In genomic region chr19:44807652-44808462, GRCh38 we compare ENCODE assay signal across 9 cellular contexts. TPM values are rescaled to one million over a fixed set of nuclear protein-coding genes. Genes with fewer than 3 reads are reported as not detected.
A peak's percentile ranks its signal among the peaks of the same experiment; 100 is the strongest.
DNase-seq lines count a peak whose midpoint lies in the region; ATAC-seq and TF ChIP-seq lines count a peak whose summit lies in the region.
"Had no signal": no experiment of that assay in that cellular context is flagged by ENCODE, and none has a peak within 500 bp of the region (broad histone marks: within the 10 kb centered on the region; RNA-seq: fewer than 3 reads in every experiment).

No MANE protein-coding gene starts in this region.

- H3K4me1 ChIP-seq in DOHH2 (ENCODE audit: control insufficient read depth, low read length) (no peaks in the 10 kb centered on the region), duodenal mucosa (ENCODE audit: control insufficient read depth in 1 of 2, insufficient read depth in 2 of 2, low read length in 2 of 2) (peaks cover 15 to 16% of the 10 kb centered on the region in 2 donors), mesendoderm (ENCODE audit: control insufficient read depth, low read depth, low read length) (peaks cover 3% of the 10 kb centered on the region)

- no peaks in the 10 kb centered on the region for H3K9me3 ChIP-seq in DOHH2 (ENCODE audit: control insufficient read depth, insufficient read depth, low read length)
- H3K9me3 ChIP-seq in duodenal mucosa (ENCODE audit: control insufficient read depth in 1 of 2, low read length in 2 of 2) = peaks cover 0 to 3% of the 10 kb centered on the region in 2 donors

- H3K36me3 ChIP-seq in DOHH2 (ENCODE audit: control insufficient read depth, low read length) (no peaks in the 10 kb centered on the region), duodenal mucosa (ENCODE audit: control insufficient read depth in 1 of 2, insufficient read depth in 2 of 2, low read length in 2 of 2) (peaks cover 5 to 8% of the 10 kb centered on the region in 2 donors), mesendoderm (ENCODE audit: control insufficient read depth, insufficient read depth, low read length) (no peaks in the 10 kb centered on the region)

- no peak overlapping the region for H3K9ac ChIP-seq in duodenal mucosa (ENCODE audit: low read depth in 1 of 2, low read length in 2 of 2)
- no peak overlapping the region for H3K9ac ChIP-seq in mesendoderm (ENCODE audit: low read length)

- H3K18ac ChIP-seq in mesendoderm (ENCODE audit: low read length) = no peak overlapping the region

- H3K23ac ChIP-seq in mesendoderm (ENCODE audit: low read length) = no peak overlapping the region

- H4K5ac ChIP-seq in mesendoderm (ENCODE audit: low read length) = no peak overlapping the region

- H3K4me3 ChIP-seq in DOHH2 (ENCODE audit: low read length) (no peak overlapping the region), duodenal mucosa (ENCODE audit: low read depth in 1 of 2, low read length in 2 of 2) (peak overlapping the region; percentile 52 to 53), mesendoderm (ENCODE audit: low read length) (no peak overlapping the region)

- H3F3A ChIP-seq in DOHH2 (ENCODE audit: control insufficient read depth, insufficient read depth) = no peaks in the 10 kb centered on the region

- no peak overlapping the region for H2BK5ac ChIP-seq in mesendoderm (ENCODE audit: low read length)

- WGBS in mesendoderm (ENCODE audit: extremely low coverage, insufficient coverage, low lambda C conversion rate) = no CpG with 5 or more reads among the region's 14 CpGs

- no peak overlapping the region for H4K8ac ChIP-seq in mesendoderm (ENCODE audit: low read depth, low read length)

- peak; percentile 92 for DNase-seq in NCI-H226
- peak; percentile 95 for DNase-seq in mesendoderm
- DNase-seq in activated CD4-positive, alpha-beta T cell treated with anti-CD3 and anti-CD28 coated beads for 48 hours = no peak

- no peaks in the 10 kb centered on the region for H3K9me2 ChIP-seq in DOHH2 (replicated peaks; ENCODE audit: control insufficient read depth, low read length)

- H3K27ac ChIP-seq in DOHH2 (ENCODE audit: low read depth, low read length) (no peak overlapping the region), duodenal mucosa (ENCODE audit: low read depth, low read length) (no peak overlapping the region), mesendoderm (ENCODE audit: low read depth, low read length) (no peak overlapping the region)

- no peak for ATAC-seq in HG03095 (IDR thresholded peaks at IDR 0.05; ENCODE audit: unreplicated experiment)
- ATAC-seq in HG03521 (IDR thresholded peaks at IDR 0.05; ENCODE audit: unreplicated experiment) = no peak
- ATAC-seq in GM21515 (IDR thresholded peaks at IDR 0.05; ENCODE audit: unreplicated experiment) = no peak

- H3K79me2 ChIP-seq in DOHH2 (ENCODE audit: control insufficient read depth, low read length) (no peaks in the 10 kb centered on the region), mesendoderm (ENCODE audit: control insufficient read depth, insufficient read depth, low read length) (no peaks in the 10 kb centered on the region)

- H3K4me2 ChIP-seq in DOHH2 (ENCODE audit: low read length) (no peak overlapping the region), mesendoderm (ENCODE audit: low read length) (no peak overlapping the region)

- no peak overlapping the region for H3K56ac ChIP-seq in mesendoderm (ENCODE audit: low read length)

- peak; percentile 42 for TF ChIP-seq CTCF in DOHH2 (IDR thresholded peaks at IDR 0.05; ENCODE audit: low read depth, low read length, poor library complexity, severe bottlenecking)

- H2AK5ac ChIP-seq in mesendoderm (ENCODE audit: low read length) = no peak overlapping the region

- no peak overlapping the region for H2BK15ac ChIP-seq in mesendoderm (replicated peaks; ENCODE audit: low read depth)

- H3K79me1 ChIP-seq in mesendoderm (ENCODE audit: low read length) = no peaks in the 10 kb centered on the region

- peaks cover 4% of the 10 kb centered on the region; the same call in 1 of the 2 replicates for H3K27me3 ChIP-seq in DOHH2 (ENCODE audit: control insufficient read depth, low read length)
- H3K27me3 ChIP-seq in duodenal mucosa (ENCODE audit: control insufficient read depth in 1 of 2, insufficient read depth in 2 of 2, low read length in 2 of 2) = no peaks in the 10 kb centered on the region
- H3K27me3 ChIP-seq in mesendoderm (ENCODE audit: insufficient read depth, low read length, poor library complexity) = no peaks in the 10 kb centered on the region

- H2BK120ac ChIP-seq in mesendoderm (ENCODE audit: low read depth, low read length) = no peak overlapping the region

- H3K4ac ChIP-seq in mesendoderm (ENCODE audit: low read depth, low read length) = no peak overlapping the region

- H4K20me1 ChIP-seq in DOHH2 (ENCODE audit: control insufficient read depth, insufficient read depth, low read depth, low read length) = no peaks in the 10 kb centered on the region

RNA-seq across cellular contexts. Expression of gene BCAM, which starts 1.0 kb away (rescaled TPM):
- polyA plus RNA-seq in mesendoderm (2013, experiment 1 of 2) = 36.8 TPM
- polyA plus RNA-seq in mesendoderm (2013, experiment 2 of 2) = 35.8 TPM
- polyA plus RNA-seq: IgD-negative memory B cell had no signal

RNA-seq across cellular contexts. Expression of gene CBLC, which starts 30.2 kb away (rescaled TPM):
- polyA plus RNA-seq in mesendoderm (2013, experiment 1 of 2) = 4.6 TPM
- polyA plus RNA-seq in mesendoderm (2013, experiment 2 of 2) = 5.2 TPM
- polyA plus RNA-seq: IgD-negative memory B cell had no signal

RNA-seq across cellular contexts. Expression of gene NECTIN2, which starts 38.2 kb away (rescaled TPM):
- 190 TPM for polyA plus RNA-seq in mesendoderm (2013, experiment 1 of 2)
- 188 TPM for polyA plus RNA-seq in mesendoderm (2013, experiment 2 of 2)
- polyA plus RNA-seq: IgD-negative memory B cell had no signal

RNA-seq across cellular contexts. Expression of gene BCL3, which starts 59.3 kb away (rescaled TPM):
- 1.8 TPM for polyA plus RNA-seq in mesendoderm (2013, experiment 1 of 2)
- 1.7 TPM for polyA plus RNA-seq in mesendoderm (2013, experiment 2 of 2)

Comparison
In these comparisons a context has a peak if more than half of its experiments do, and no peak if none do; other contexts are left out.
1. H3K4me3 ChIP-seq: peak in duodenal mucosa (2 of 2); none in DOHH2 (single experiment) and mesendoderm (single experiment).